ENCODE assay signal across 11 cellular contexts in genomic region chr4:122666527-122667245, GRCh38. TPM values are rescaled to one million over a fixed set of nuclear protein-coding genes. Genes with fewer than 3 reads are reported as not detected.
DNase-seq lines count a peak whose midpoint lies in the region; ATAC-seq and TF ChIP-seq lines count a peak whose summit lies in the region.
"Had no signal": no experiment of that assay in that cellular context is flagged by ENCODE, and none has a peak within 500 bp of the region (broad histone marks: within the 10 kb centered on the region; RNA-seq: fewer than 3 reads in every experiment).

No MANE protein-coding gene starts in this region.

- no peak overlapping the region for H3K4me3 Mint-ChIP-seq in effector memory CD8-positive, alpha-beta T cell

- H3K79me2 ChIP-seq in PC-9 (ENCODE audit: low read depth), result no peaks in the 10 kb centered on the region

- H3K27ac Mint-ChIP-seq in effector memory CD8-positive, alpha-beta T cell, result no peak overlapping the region

- no peak overlapping the region for H3K9ac ChIP-seq in rectal smooth muscle tissue (ENCODE audit: low read length)

- POLR2A ChIA-PET in PC-9 (lab: Charles Lee; ENCODE audit: unreplicated experiment), result no interaction called here

- no peak for TF ChIP-seq CTCF in PC-9 (conservative IDR thresholded peaks at IDR 0.05)

- no peaks in the 10 kb centered on the region for H3K9me3 Mint-ChIP-seq in effector memory CD8-positive, alpha-beta T cell

- peak overlapping the region; percentile 51 for H3K27ac ChIP-seq in PC-9
- H3K27ac ChIP-seq in rectal smooth muscle tissue (ENCODE audit: low read depth, low read length), result peak overlapping the region; percentile 50
- H3K27ac ChIP-seq: spleen had no signal

- DNase-seq in EL, result peak; percentile 90
- DNase-seq in PC-9, result peak; percentile 5 to 92
- no peak for DNase-seq in effector memory CD8-positive, alpha-beta T cell
- DNase-seq in NOMO-1 treated with dmso at 0.1 percent for 144 hours (lab: John Stamatoyannopoulos, UW; ENCODE audit: unreplicated experiment), result no peak
- DNase-seq: hypothalamus, NCI-H446 treated with DMSO at 0.1 percent for 48 hours, spleen had no signal

- ATAC-seq in effector memory CD8-positive, alpha-beta T cell (replicated peaks), result peak; percentile 35
- no peak for ATAC-seq in HG03025 (IDR thresholded peaks at IDR 0.05; ENCODE audit: low FRiP score, unreplicated experiment)
- ATAC-seq in HG03175 (IDR thresholded peaks at IDR 0.05; ENCODE audit: unreplicated experiment), result no peak
- no peak for ATAC-seq in HG03378 (IDR thresholded peaks at IDR 0.05; ENCODE audit: unreplicated experiment)

- H3K36me3 ChIP-seq in PC-9 (ENCODE audit: low read depth) (no peaks in the 10 kb centered on the region), rectal smooth muscle tissue (ENCODE audit: control insufficient read depth, insufficient read depth, low read length) (no peaks in the 10 kb centered on the region)
- H3K36me3 ChIP-seq: spleen had no signal

- H3F3A ChIP-seq in PC-9 (ENCODE audit: insufficient read depth, low read depth), result peaks cover 15% of the 10 kb centered on the region; the same call in 1 of the 2 replicates

- H3K27me3 Mint-ChIP-seq in effector memory CD8-positive, alpha-beta T cell, result peaks cover 11 to 17% of the 10 kb centered on the region in 2 donors

- H3K4me3 ChIP-seq in PC-9 (no peak overlapping the region), rectal smooth muscle tissue (ENCODE audit: low read length) (no peak overlapping the region)
- H3K4me3 ChIP-seq: spleen had no signal

- 0 out of 2 replicates have a peak, but pooled peaks cover 5% of the 10 kb centered on the region for H3K9me2 ChIP-seq in PC-9 (ENCODE audit: insufficient read depth)

- H3K27me3 ChIP-seq in PC-9 (ENCODE audit: insufficient read depth, low read depth) (no peaks in the 10 kb centered on the region), rectal smooth muscle tissue (ENCODE audit: control insufficient read depth, insufficient read depth, low read length) (no peaks in the 10 kb centered on the region)
- H3K27me3 ChIP-seq: spleen had no signal

- H3K36me3 Mint-ChIP-seq in effector memory CD8-positive, alpha-beta T cell (ENCODE audit: insufficient read depth), result no peaks in the 10 kb centered on the region

- peak overlapping the region; percentile 34 for H3K4me2 ChIP-seq in PC-9

- CTCF ChIA-PET in PC-9 (lab: Charles Lee), result interaction anchor here (0.6 to 1.0 kb wide), 3 partner anchors 9 to 1427 kb away, joined by 3 to 4 read pairs (median 3); no protein-coding TSS in a partner anchor

- no peaks in the 10 kb centered on the region; the same call in 1 of the 2 replicates for H3K9me3 ChIP-seq in PC-9 (ENCODE audit: insufficient read depth, low read depth)
- H3K9me3 ChIP-seq: spleen had no signal

- H3K4me1 Mint-ChIP-seq in effector memory CD8-positive, alpha-beta T cell (ENCODE audit: low read depth in 2 of 2), result peaks cover 4 to 13% of the 10 kb centered on the region in 2 donors

- BruUV-seq in PC-9 (replicated peaks; lab: Mats Ljungman, UMichigan), result no TSS peak

- no peak overlapping the region for H2AFZ ChIP-seq in PC-9

- intact Hi-C loops in PC-9 (cut with micrococcal nuclease; ENCODE audit: unreplicated experiment), result no loop called here

- no peaks in the 10 kb centered on the region for H4K20me1 ChIP-seq in PC-9 (ENCODE audit: insufficient read depth)

- H3K4me1 ChIP-seq in PC-9 (replicated peaks; ENCODE audit: insufficient read depth), result peaks cover 22% of the 10 kb centered on the region
- peaks cover 12% of the 10 kb centered on the region for H3K4me1 ChIP-seq in rectal smooth muscle tissue (ENCODE audit: control insufficient read depth, insufficient read depth, low read length)
- H3K4me1 ChIP-seq: spleen had no signal

RNA-seq across cellular contexts. Expression of gene IL21, which starts 45.8 kb away (rescaled TPM):
- total RNA-seq in PC-9 (2021), result not detected in 2 replicates

Comparison
In these comparisons a context has a peak if more than half of its experiments do, and no peak if none do; other contexts are left out.
1. DNase-seq: peak in EL (single experiment) and PC-9 (2 of 2); none in effector memory CD8-positive, alpha-beta T cell (0 of 3) and NOMO-1 treated with dmso at 0.1 percent for 144 hours (single experiment).